ENCODE assay signal across 16 cellular contexts in genomic region chr22:48187272-48187855, GRCh38.
"Had no signal": no experiment of that assay in that cellular context is flagged by ENCODE, and none has a peak within 500 bp of the region (broad histone marks: within the 10 kb centered on the region; RNA-seq: fewer than 3 reads in every experiment).

No MANE protein-coding gene starts in this region.

- H3K36me3 Mint-ChIP-seq: activated naive CD4-positive, alpha-beta T cell treated with anti-CD3 and anti-CD28 coated beads, Interleukin-2, amount 10 ng/mL, durations not matched to agents 7 days and 5 days had no signal

- H3K4me1 Mint-ChIP-seq: activated naive CD4-positive, alpha-beta T cell treated with anti-CD3 and anti-CD28 coated beads, Interleukin-2, amount 10 ng/mL, durations not matched to agents 7 days and 5 days; memory B cell; stimulated activated memory B cell treated with anti-CD40 and anti-IgM and Interleukin-4, amounts not matched to agents 10 μg/mL and 1 μg/mL and 100 μg/mL, for 72 hours had no signal

- DNase-seq: activated CD4-positive, alpha-beta T cell treated with anti-CD3 and anti-CD28 coated beads, Interleukin-2, amount 10 ng/mL, durations not matched to agents 7 days and 5 days; activated naive CD4-positive, alpha-beta T cell treated with anti-CD3 and anti-CD28 coated beads, Interleukin-2, amount 10 ng/mL, durations not matched to agents 7 days and 5 days; dorsolateral prefrontal cortex; gastrocnemius medialis; heart left ventricle; left ventricle myocardium inferior; naive thymus-derived CD8-positive, alpha-beta T cell; transverse colon had no signal

- H3K4me3 Mint-ChIP-seq: activated CD4-positive, alpha-beta T cell treated with anti-CD3 and anti-CD28 coated beads, Interleukin-2, amount 10 ng/mL, durations not matched to agents 7 days and 5 days; activated naive CD4-positive, alpha-beta T cell treated with anti-CD3 and anti-CD28 coated beads, Interleukin-2, amount 10 ng/mL, durations not matched to agents 7 days and 5 days; endodermal cell; memory B cell; stimulated activated memory B cell treated with anti-CD40 and anti-IgM and Interleukin-4, amounts not matched to agents 10 μg/mL and 1 μg/mL and 100 μg/mL, for 72 hours had no signal

- H3K36me3 ChIP-seq: ascending aorta, breast epithelium, gastrocnemius medialis, heart left ventricle, left ventricle myocardium inferior, neutrophil, transverse colon, vagina had no signal

- ATAC-seq: gastrocnemius medialis; heart left ventricle; naive thymus-derived CD8-positive, alpha-beta T cell; stimulated activated memory B cell treated with anti-CD40 and anti-IgM and Interleukin-4, amounts not matched to agents 10 μg/mL and 1 μg/mL and 100 μg/mL, for 72 hours had no signal

- FAIRE-seq: islet of Langerhans had no signal

- H3K4me1 ChIP-seq: ascending aorta, breast epithelium, gastrocnemius medialis, heart left ventricle, left ventricle myocardium inferior, transverse colon, vagina had no signal

- H3K27ac ChIP-seq: ascending aorta, breast epithelium, dorsolateral prefrontal cortex, gastrocnemius medialis, heart left ventricle, left ventricle myocardium inferior, neutrophil, transverse colon, vagina had no signal

- H3K9me3 ChIP-seq: neutrophil had no signal

- H3K4me3 ChIP-seq: ascending aorta, breast epithelium, dorsolateral prefrontal cortex, gastrocnemius medialis, heart left ventricle, left ventricle myocardium inferior, transverse colon, vagina had no signal

- H3K27ac Mint-ChIP-seq: activated CD4-positive, alpha-beta T cell treated with anti-CD3 and anti-CD28 coated beads, Interleukin-2, amount 10 ng/mL, durations not matched to agents 7 days and 5 days; activated naive CD4-positive, alpha-beta T cell treated with anti-CD3 and anti-CD28 coated beads, Interleukin-2, amount 10 ng/mL, durations not matched to agents 7 days and 5 days; endodermal cell; memory B cell; naive thymus-derived CD8-positive, alpha-beta T cell; stimulated activated memory B cell treated with anti-CD40 and anti-IgM and Interleukin-4, amounts not matched to agents 10 μg/mL and 1 μg/mL and 100 μg/mL, for 72 hours had no signal

- H3K27me3 ChIP-seq: ascending aorta, dorsolateral prefrontal cortex, gastrocnemius medialis, neutrophil, transverse colon, vagina had no signal
